Comparison of ENCODE assay signal across 22 cellular contexts in genomic region chr19:496333-496634, GRCh38. TPM values are rescaled to one million over a fixed set of nuclear protein-coding genes. Genes with fewer than 3 reads are reported as not detected.
DNase-seq lines count a peak whose midpoint lies in the region; ATAC-seq and TF ChIP-seq lines count a peak whose summit lies in the region.
"Had no signal": no experiment of that assay in that cellular context is flagged by ENCODE, and none has a peak within 500 bp of the region (broad histone marks: within the 10 kb centered on the region; RNA-seq: fewer than 3 reads in every experiment).

TSS of gene MADCAM1 (plus strand) at chr19:496486. CDS start at chr19:496500, 14 bp downstream.

- H4K20me1 ChIP-seq in BLaER1 (no peaks in the 10 kb centered on the region), IMR-90 (ENCODE audit: insufficient read depth, low read length) (no peaks in the 10 kb centered on the region), hepatocyte (ENCODE audit: insufficient read depth, poor library complexity, severe bottlenecking) (no peaks in the 10 kb centered on the region)

- H3K4me1 Mint-ChIP-seq in neural crest cell = peaks cover 5% of the 10 kb centered on the region
- H3K4me1 Mint-ChIP-seq in Calu3 (ENCODE audit: low read depth, unreplicated experiment) = peaks cover 8% of the 10 kb centered on the region

- H3K27me3 Mint-ChIP-seq in neural crest cell (ENCODE audit: low read depth) (peaks cover 44% of the 10 kb centered on the region), Calu3 (ENCODE audit: unreplicated experiment) (peaks cover 33% of the 10 kb centered on the region)

- ATAC-seq in IMR-90 (ENCODE audit: low read depth) (no peak), GM18867 (IDR thresholded peaks at IDR 0.05; ENCODE audit: unreplicated experiment) (no peak)

- H2AFZ ChIP-seq in IMR-90 (replicated peaks; ENCODE audit: low read length, poor library complexity) = peak within 1 kb of the TSS; percentile 78
- H2AFZ ChIP-seq in hepatocyte = no peak within 1 kb of the TSS

- peaks cover 9% of the 10 kb centered on the region for H3K36me3 Mint-ChIP-seq in neural crest cell (ENCODE audit: low read depth)
- H3K36me3 Mint-ChIP-seq in Calu3 (ENCODE audit: insufficient read depth, unreplicated experiment) = peaks cover 19% of the 10 kb centered on the region

- CTCF ChIA-PET in IMR-90 (lab: Yijun Ruan, JAX) = no interaction called here
- CTCF ChIA-PET in Calu3 (lab: Charles Lee) = no interaction called here

- no peak within 1 kb of the TSS for H4K91ac ChIP-seq in IMR-90 (ENCODE audit: insufficient read depth, low read depth, low read length)

- H2BK5ac ChIP-seq in IMR-90 (ENCODE audit: low read depth, low read length, poor library complexity, severe bottlenecking) = no peak within 1 kb of the TSS

- peak within 1 kb of the TSS; percentile 55 for H2AK9ac ChIP-seq in IMR-90 (replicated peaks; ENCODE audit: low read depth, low read length, poor library complexity)

- no peaks in the 10 kb centered on the region for H3K9me2 ChIP-seq in hepatocyte (replicated peaks; ENCODE audit: insufficient read depth)

- H3K27me3 ChIP-seq in BLaER1 = peaks cover 40% of the 10 kb centered on the region
- H3K27me3 ChIP-seq in IMR-90 (ENCODE audit: control insufficient read depth, insufficient read depth, low read length) = peaks cover 32% of the 10 kb centered on the region
- H3K27me3 ChIP-seq in hepatocyte = peaks cover 22% of the 10 kb centered on the region

- H3K9me3 ChIP-seq in BLaER1 = peaks cover 8% of the 10 kb centered on the region; the same call in 1 of the 2 replicates
- H3K9me3 ChIP-seq in IMR-90 (ENCODE audit: control insufficient read depth, insufficient read depth, low read length) = no peaks in the 10 kb centered on the region
- no peaks in the 10 kb centered on the region for H3K9me3 ChIP-seq in hepatocyte (ENCODE audit: low read depth)
- H3K9me3 ChIP-seq: esophagus muscularis mucosa, mucosa of descending colon, spleen had no signal

- TF ChIP-seq CTCF in IMR-90 (conservative IDR thresholded peaks at IDR 0.05; ENCODE audit: low read depth, low read length) = no peak
- no peak for TF ChIP-seq CTCF in hepatocyte (IDR thresholded peaks at IDR 0.05; ENCODE audit: poor library complexity)
- no peak for TF ChIP-seq CTCF in neural crest cell (conservative IDR thresholded peaks at IDR 0.05)
- no peak for TF ChIP-seq CTCF in Calu3 (IDR thresholded peaks at IDR 0.05; ENCODE audit: unreplicated experiment)

- H3K4me2 ChIP-seq in BLaER1 = peak within 1 kb of the TSS; percentile 84; the same call in 1 of the 2 replicates
- H3K4me2 ChIP-seq in IMR-90 (ENCODE audit: low read depth, low read length) = no peak within 1 kb of the TSS
- H3K4me2 ChIP-seq in hepatocyte = peak within 1 kb of the TSS; percentile 81

- BruUV-seq in IMR-90 (replicated peaks; lab: Mats Ljungman, UMichigan) (no TSS peak), Calu3 (replicated peaks; lab: Mats Ljungman, UMichigan) (no TSS peak)

- no peaks in the 10 kb centered on the region for H3K79me1 ChIP-seq in IMR-90 (ENCODE audit: low read depth in 1 of 2, low read length in 2 of 2)

- no peak for TF ChIP-seq POLR2A in IMR-90 (IDR thresholded peaks at IDR 0.05; ENCODE audit: low read depth, low read length)

- no peak within 1 kb of the TSS for H2BK20ac ChIP-seq in IMR-90 (ENCODE audit: low read depth, low read length)

- no peak within 1 kb of the TSS for H3K18ac ChIP-seq in IMR-90 (ENCODE audit: low read depth, low read length)

- no peak within 1 kb of the TSS for H2BK15ac ChIP-seq in IMR-90 (ENCODE audit: low read depth, low read length)

- H2AK5ac ChIP-seq in IMR-90 (ENCODE audit: low read depth, low read length) = no peak within 1 kb of the TSS

- no peak within 1 kb of the TSS for H3K4ac ChIP-seq in IMR-90 (ENCODE audit: low read depth, low read length)

- TF ChIP-seq RAD21 in IMR-90 (IDR thresholded peaks at IDR 0.05; ENCODE audit: low read length) = no peak

- no peak within 1 kb of the TSS for H3K9ac ChIP-seq in BLaER1
- no peak within 1 kb of the TSS for H3K9ac ChIP-seq in IMR-90 (ENCODE audit: low read depth, low read length)

- no peak within 1 kb of the TSS; the same call in 1 of the 2 replicates for H3K4me3 ChIP-seq in BLaER1
- H3K4me3 ChIP-seq in IMR-90 (ENCODE audit: insufficient read depth, low read depth, low read length) = no peak within 1 kb of the TSS
- no peak within 1 kb of the TSS for H3K4me3 ChIP-seq in hepatocyte
- H3K4me3 ChIP-seq: mucosa of descending colon, SK-N-MC had no signal

- dilution Hi-C loops in IMR-90 (cut with HindIII; ENCODE audit: low sequenced_read_pairs, unreplicated experiment) = no loop called here

- H3K27ac ChIP-seq in BLaER1 (no peak within 1 kb of the TSS), IMR-90 (ENCODE audit: insufficient read depth, low read length) (no peak within 1 kb of the TSS), hepatocyte (no peak within 1 kb of the TSS)
- H3K27ac ChIP-seq: C4-2B, esophagus muscularis mucosa, SK-N-MC had no signal

- intact Hi-C loops in IMR-90 (cut with micrococcal nuclease) (no loop called here), Calu3 (cut with micrococcal nuclease; ENCODE audit: unreplicated experiment) (no loop called here)

- H3K4me3 Mint-ChIP-seq in neural crest cell = peak within 1 kb of the TSS; percentile 38
- H3K4me3 Mint-ChIP-seq in Calu3 (ENCODE audit: low read depth, unreplicated experiment) = no peak within 1 kb of the TSS
- H3K4me3 Mint-ChIP-seq: activated CD8-positive, alpha-beta T cell treated with anti-CD3 and anti-CD28 coated beads, Interleukin-2, amount 10 ng/mL, durations not matched to agents 7 days and 5 days; activated T-cell treated with anti-CD3 and anti-CD28 coated beads, Interleukin-2, amount 50 U/mL, for 24 hours; central memory CD8-positive, alpha-beta T cell had no signal

- no peak within 1 kb of the TSS for H2BK120ac ChIP-seq in IMR-90 (ENCODE audit: low read depth, low read length)

- H3K4me1 ChIP-seq in BLaER1 = peaks cover 18% of the 10 kb centered on the region
- H3K4me1 ChIP-seq in IMR-90 (ENCODE audit: control insufficient read depth, insufficient read depth, low read length) = no peaks in the 10 kb centered on the region; the same call in 1 of the 2 replicates
- H3K4me1 ChIP-seq in hepatocyte (ENCODE audit: insufficient read depth) = no peaks in the 10 kb centered on the region

- no peaks in the 10 kb centered on the region for H3K36me3 ChIP-seq in BLaER1
- no peaks in the 10 kb centered on the region for H3K36me3 ChIP-seq in IMR-90 (ENCODE audit: control insufficient read depth, insufficient read depth, low read length)
- no peaks in the 10 kb centered on the region for H3K36me3 ChIP-seq in hepatocyte (replicated peaks; ENCODE audit: insufficient read depth, low read depth)
- H3K36me3 ChIP-seq: esophagus muscularis mucosa, spleen had no signal

- H4K5ac ChIP-seq in IMR-90 (ENCODE audit: low read depth, low read length) = no peak within 1 kb of the TSS

- no peaks in the 10 kb centered on the region for H3K79me2 ChIP-seq in hepatocyte

- H3K56ac ChIP-seq in IMR-90 (ENCODE audit: extremely low read depth, insufficient read depth, low read length) = no peak within 1 kb of the TSS

- H3K14ac ChIP-seq in IMR-90 (replicated peaks; ENCODE audit: low read depth, low read length) = no peak within 1 kb of the TSS

- POLR2A ChIA-PET in IMR-90 (lab: Charles Lee; ENCODE audit: unreplicated experiment) = no interaction called here

- no peak within 1 kb of the TSS for H4K8ac ChIP-seq in IMR-90 (ENCODE audit: low read depth in 2 of 2, low read length in 2 of 2)

- in situ Hi-C loops in IMR-90 (cut with MboI; ENCODE audit: low sequenced_read_pairs) = no loop called here

- WGBS in IMR-90 (ENCODE audit: extremely low coverage in 2 of 2, insufficient read length in 1 of 2), 2 experiments = 7% methylated on average over 11 of the region's 18 CpGs; no CpG with 5 or more reads in 1 of the 2 experiments
- 28% methylated on average over 14 of the region's 18 CpGs for WGBS in hepatocyte (ENCODE audit: low lambda C conversion rate, missing lambda C conversion rate)

- no peak within 1 kb of the TSS for H3K23ac ChIP-seq in IMR-90 (ENCODE audit: low read depth, low read length)

- H3K9me3 Mint-ChIP-seq in neural crest cell (no peaks in the 10 kb centered on the region), Calu3 (ENCODE audit: low read depth, unreplicated experiment) (peaks cover 3% of the 10 kb centered on the region)
- H3K9me3 Mint-ChIP-seq: activated T-cell treated with anti-CD3 and anti-CD28 coated beads, Interleukin-2, amount 50 U/mL, for 24 hours; central memory CD8-positive, alpha-beta T cell had no signal

- DNase-seq in IMR-90 = no peak
- peak; percentile 4 for DNase-seq in hepatocyte (ENCODE audit: low spot score)
- no peak for DNase-seq in neural crest cell (ENCODE audit: low read depth, low spot score)
- no peak for DNase-seq in KG1 (lab: John Stamatoyannopoulos, UW)
- no peak for DNase-seq in Calu3
- no peak for DNase-seq in NCI-H446 (lab: John Stamatoyannopoulos, UW)
- DNase-seq: effector CD4-positive, alpha-beta T cell; HCEC 1CT; NCI-H1436 treated with DMSO at 0.1 percent for 48 hours; NCI-H526 treated with DMSO at 0.1 percent for 48 hours; RPMI8226; stimulated activated CD4-positive, alpha-beta T cell treated with anti-CD3 and anti-CD28 coated beads, Interleukin-4, amount 100 ng/mL, for 4 hours had no signal

- H3K27ac Mint-ChIP-seq in neural crest cell (ENCODE audit: unreplicated experiment) = no peak within 1 kb of the TSS
- no peak within 1 kb of the TSS for H3K27ac Mint-ChIP-seq in Calu3 (ENCODE audit: unreplicated experiment)
- H3K27ac Mint-ChIP-seq: activated CD8-positive, alpha-beta T cell treated with anti-CD3 and anti-CD28 coated beads, Interleukin-2, amount 10 ng/mL, durations not matched to agents 7 days and 5 days; activated T-cell treated with anti-CD3 and anti-CD28 coated beads, Interleukin-2, amount 50 U/mL, for 24 hours had no signal

- H3K9me1 ChIP-seq in IMR-90 (ENCODE audit: insufficient read depth, low read length) = no peaks in the 10 kb centered on the region

TF ChIP-seq in IMR-90, 13 proteins besides CTCF, POLR2A, EP300 and RAD21:
- TF ChIP-seq NFE2L2 (IDR thresholded peaks at IDR 0.05; ENCODE audit: low read depth, low read length) (no peak), SMC3 (IDR thresholded peaks at IDR 0.05; ENCODE audit: low read depth, low read length) (no peak)

RNA-seq across cellular contexts. Expression of gene MADCAM1, which starts in this region (rescaled TPM):
- total RNA-seq in IMR-90 (2012; rRNA removed) = not detected in 2 replicates
- 0.24 and 0.26 TPM in 2 replicates for polyA plus RNA-seq in IMR-90 (2012; rRNA removed)
- polyA plus RNA-seq in IMR-90 (2012; cell fraction: cytosol; rRNA removed) = 0.35 TPM in 1 of 2 replicates, not detected in the other
- 1.1 and 2.5 TPM in 2 replicates for polyA plus RNA-seq in IMR-90 (2012; cell fraction: nucleus; rRNA removed; ENCODE audit: low replicate concordance)
- 1.2 and 4.0 TPM in 2 replicates for total RNA-seq in hepatocyte
- 1.8 and 2.9 TPM in 2 replicates for polyA plus RNA-seq in hepatocyte
- 0.75 and 1.1 TPM in 2 replicates for total RNA-seq in neural crest cell
- total RNA-seq in Calu3 (2022) = 0.34 and 0.47 TPM in 2 replicates
